In the genomic region with DNA sequence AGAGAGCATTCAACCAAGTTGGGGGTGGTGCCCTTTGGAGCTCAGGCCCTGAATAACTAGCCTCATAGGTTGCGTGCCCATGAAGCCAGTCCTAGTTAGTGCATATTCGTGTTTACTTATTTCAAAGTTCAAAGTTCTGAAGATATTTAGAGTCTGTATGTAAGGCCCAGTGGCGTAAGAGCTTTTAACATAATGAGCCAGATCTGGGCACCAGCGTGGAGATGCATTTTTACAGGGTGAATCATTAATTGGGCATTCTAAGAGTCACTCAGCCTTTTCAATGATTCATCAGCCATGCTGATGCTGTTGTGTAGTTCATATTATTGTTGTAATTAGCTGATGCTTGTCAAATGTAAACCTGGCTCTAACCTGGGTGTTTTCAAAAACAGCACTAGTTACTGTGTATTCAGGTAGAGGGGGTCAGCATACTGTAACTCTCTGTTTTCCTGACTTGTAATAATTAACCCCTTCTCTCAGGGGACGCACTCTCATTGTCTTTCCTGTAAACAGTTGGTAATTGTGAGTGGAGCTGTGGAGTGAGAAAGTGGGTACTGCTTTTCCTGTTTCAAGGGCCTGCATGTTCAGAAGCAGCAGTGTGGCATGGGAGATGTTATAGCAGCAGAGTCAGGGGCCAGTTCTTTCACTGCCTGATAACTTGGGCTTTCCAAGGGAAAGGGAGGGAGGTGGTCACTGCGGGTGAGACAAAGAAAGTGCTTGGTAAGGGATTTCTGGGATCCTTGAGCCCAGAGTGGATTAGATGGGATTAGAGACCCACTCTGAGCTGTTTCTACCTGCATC, we compare ENCODE assay signal across 9 cellular contexts.
DNase-seq lines count a peak whose midpoint lies in the region; ATAC-seq and TF ChIP-seq lines count a peak whose summit lies in the region.
"Had no signal": no experiment of that assay in that cellular context is flagged by ENCODE, and none has a peak within 500 bp of the region (broad histone marks: within the 10 kb centered on the region; RNA-seq: fewer than 3 reads in every experiment).

No MANE protein-coding gene starts in this region.

- no peaks in the 10 kb centered on the region for H3K9me2 ChIP-seq in Karpas-422 (replicated peaks; ENCODE audit: insufficient read depth, low read length)

- intact Hi-C loops in lower lobe of right lung (cut with DNase I): no loop called here
- intact Hi-C loops in Right ventricle myocardium inferior (cut with DNase I): no loop called here

- H3K27ac ChIP-seq in HUES64 (ENCODE audit: low read depth, low read length): no peak overlapping the region
- H3K27ac ChIP-seq in lower lobe of right lung: peak overlapping the region; percentile 37
- no peak overlapping the region for H3K27ac ChIP-seq in Karpas-422 (ENCODE audit: low read length)

- no peak overlapping the region for H3K4me2 ChIP-seq in Karpas-422 (ENCODE audit: low read depth, low read length, poor library complexity, severe bottlenecking)

- WGBS in HUES64: 58% methylated on average over 6 of the region's 6 CpGs

- no peaks in the 10 kb centered on the region for H3K36me3 ChIP-seq in HUES64 (ENCODE audit: insufficient read depth, low read length)
- no peaks in the 10 kb centered on the region for H3K36me3 ChIP-seq in lower lobe of right lung
- no peaks in the 10 kb centered on the region for H3K36me3 ChIP-seq in Karpas-422 (ENCODE audit: insufficient read depth, low read length)

- no peaks in the 10 kb centered on the region for H3K79me2 ChIP-seq in Karpas-422 (ENCODE audit: low read length)

- DNase-seq in AG09309 (ENCODE audit: low read depth): peak; percentile 93
- peak; percentile 97 for DNase-seq in astrocyte of the hippocampus (ENCODE audit: low read depth, low spot score)
- no peak for DNase-seq in lower lobe of right lung
- no peak for DNase-seq in stimulated activated CD4-positive, alpha-beta T cell treated with anti-CD3 and anti-CD28 coated beads, Interleukin-4, amount 100 ng/mL, for 4 hours
- no peak for DNase-seq in Karpas-422
- DNase-seq in Right ventricle myocardium inferior (ENCODE audit: missing footprints): no peak
- no peak for DNase-seq in stimulated activated naive CD4-positive, alpha-beta T cell (lab: John Stamatoyannopoulos, UW)
- DNase-seq: NCI-H510A had no signal

- no peak overlapping the region for H2AFZ ChIP-seq in Karpas-422 (ENCODE audit: low read length)

- H3K27me3 ChIP-seq in HUES64 (ENCODE audit: insufficient read depth, low read length): no peaks in the 10 kb centered on the region
- H3K27me3 ChIP-seq in lower lobe of right lung (ENCODE audit: low read depth): peaks cover 6% of the 10 kb centered on the region
- H3K27me3 ChIP-seq in Karpas-422 (ENCODE audit: low read length): no peaks in the 10 kb centered on the region

- H3K9ac ChIP-seq in HUES64 (ENCODE audit: low read depth, low read length) (peak overlapping the region; percentile 17; the same call in 1 of the 2 replicates), Karpas-422 (ENCODE audit: low read length) (no peak overlapping the region)

- no peak overlapping the region for H3K4me3 ChIP-seq in AG09309 (ENCODE audit: control insufficient read depth, low read depth, low read length)
- H3K4me3 ChIP-seq in HUES64 (ENCODE audit: low read length): no peak overlapping the region
- no peak overlapping the region for H3K4me3 ChIP-seq in lower lobe of right lung
- no peak overlapping the region for H3K4me3 ChIP-seq in Karpas-422 (ENCODE audit: low read length)

- no peaks in the 10 kb centered on the region for H3K9me3 ChIP-seq in HUES64 (ENCODE audit: insufficient read depth, low read depth, low read length)
- no peaks in the 10 kb centered on the region for H3K9me3 ChIP-seq in lower lobe of right lung
- no peaks in the 10 kb centered on the region; the same call in 1 of the 2 replicates for H3K9me3 ChIP-seq in Karpas-422 (ENCODE audit: low read length)

- TF ChIP-seq CTCF in AG09309 (IDR thresholded peaks at IDR 0.05; ENCODE audit: control insufficient read depth, insufficient read depth, low read depth, low read length, missing control alignments): no peak
- no peak for TF ChIP-seq CTCF in lower lobe of right lung (IDR thresholded peaks at IDR 0.05)

- peak; percentile 87 to 89 for ATAC-seq in lower lobe of right lung
- no peak for ATAC-seq in Right ventricle myocardium inferior

- H4K20me1 ChIP-seq in Karpas-422 (ENCODE audit: insufficient read depth, low read depth, low read length): no peaks in the 10 kb centered on the region

- H3K4me1 ChIP-seq in HUES64 (ENCODE audit: insufficient read depth, low read length) (peaks cover 35% of the 10 kb centered on the region), lower lobe of right lung (peaks cover 4% of the 10 kb centered on the region), Karpas-422 (ENCODE audit: low read length) (no peaks in the 10 kb centered on the region)

Comparison
In these comparisons a context has a peak if more than half of its experiments do, and no peak if none do; other contexts are left out.
1. DNase-seq: peak in AG09309 (single experiment) and astrocyte of the hippocampus (single experiment); none in lower lobe of right lung (single experiment), stimulated activated CD4-positive, alpha-beta T cell treated with anti-CD3 and anti-CD28 coated beads, Interleukin-4, amount 100 ng/mL, for 4 hours (0 of 2), Karpas-422 (single experiment), Right ventricle myocardium inferior (single experiment) and stimulated activated naive CD4-positive, alpha-beta T cell (0 of 6).